9 cellular contexts compared by ENCODE assay signal in genomic region chr11:115047631-115048030, GRCh38.
"Had no signal": no experiment of that assay in that cellular context is flagged by ENCODE, and none has a peak within 500 bp of the region (broad histone marks: within the 10 kb centered on the region; RNA-seq: fewer than 3 reads in every experiment).

No MANE protein-coding gene starts in this region.

- DNase-seq: GM23248, GOT3, H7, H9, HCEC 1CT, HFFc6 had no signal

- H3K4me1 ChIP-seq: HAP-1 had no signal

- H3K9ac ChIP-seq: GM23248 had no signal

- H3K4me2 ChIP-seq: GM23338 had no signal

- H3K4me3 ChIP-seq: GM23248, GM23338, HAP-1 had no signal

- H3K27ac ChIP-seq: GM23248 had no signal

- H3K36me3 ChIP-seq: HAP-1 had no signal

- H2AFZ ChIP-seq: GM23248, GM23338 had no signal

- ATAC-seq: GM23338, HCT116 had no signal

- H3K9me3 ChIP-seq: HAP-1 had no signal
